Comparison of ENCODE assay signal across 8 cellular contexts in genomic region chr12:119989619-119990381, GRCh38. TPM values are rescaled to one million over a fixed set of nuclear protein-coding genes. Genes with fewer than 3 reads are reported as not detected.
DNase-seq lines count a peak whose midpoint lies in the region; ATAC-seq and TF ChIP-seq lines count a peak whose summit lies in the region.

No MANE protein-coding gene starts in this region.

- no peak for TF ChIP-seq POLR2A in erythroblast (IDR thresholded peaks at IDR 0.05; ENCODE audit: low read length)

- ATAC-seq in HG02798 (IDR thresholded peaks at IDR 0.05; ENCODE audit: poor library complexity, unreplicated experiment), result peak; percentile 40

- DNase-seq in NCI-H748 (lab: John Stamatoyannopoulos, UW; ENCODE audit: unreplicated experiment) (peak; percentile 47), NCI-H748 treated with DMSO at 0.1 percent for 48 hours (lab: John Stamatoyannopoulos, UW) (no peak), NOMO-1 (lab: John Stamatoyannopoulos, UW; ENCODE audit: unreplicated experiment in 2 of 2) (peak; percentile 58 to 78), erythroblast (lab: John Stamatoyannopoulos, UW) (peak; percentile 75 to 76), mucosa of gallbladder (ENCODE audit: low spot score) (peak; percentile 86)
- DNase-seq in activated T-cell treated with anti-CD3 and anti-CD28 coated beads, Interleukin-2, amount 50 U/mL, for 1 hour, result peak; percentile 74
- peak; percentile 82 for DNase-seq in stimulated activated CD8-positive, alpha-beta memory T cell treated with anti-CD3 and anti-CD28 coated beads, Interleukin-4, amount 100 ng/mL, for 48 hours

RNA-seq across cellular contexts. Expression of gene BICDL1, which starts 0.8 kb away (rescaled TPM):
- 26.7 TPM for total RNA-seq in mucosa of gallbladder
